In genomic region chr13:95656386-95657015, GRCh38 we compare ENCODE assay signal across 24 cellular contexts.
"Had no signal": no experiment of that assay in that cellular context is flagged by ENCODE, and none has a peak within 500 bp of the region (broad histone marks: within the 10 kb centered on the region; RNA-seq: fewer than 3 reads in every experiment).

No MANE protein-coding gene starts in this region.

- H3K4me3 ChIP-seq: adrenal gland, MG63, SK-N-MC had no signal

- H3K27me3 ChIP-seq: adrenal gland had no signal

- H3K4me1 ChIP-seq: adrenal gland had no signal

- H3K9ac ChIP-seq: KMS-11 had no signal

- H3K9me3 ChIP-seq: adrenal gland had no signal

- H3K36me3 ChIP-seq: adrenal gland, MG63 had no signal

- DNase-seq: activated CD4-positive, alpha-beta T cell treated with anti-CD3 and anti-CD28 coated beads for 36 hours; activated CD4-positive, CD25-positive, alpha-beta regulatory T cell; activated CD8-positive, alpha-beta memory T cell treated with anti-CD3 and anti-CD28 coated beads, Interleukin-2, amount 50 U/mL, for 48 hours; activated CD8-positive, alpha-beta T cell treated with anti-CD3 and anti-CD28 coated beads for 36 hours; activated naive CD4-positive, alpha-beta T cell treated with anti-CD3 and anti-CD28 coated beads, Interleukin-2, amount 50 U/mL, for 16 hours; activated naive CD8-positive, alpha-beta T cell treated with anti-CD3 and anti-CD28 coated beads, Interleukin-2, amount 10 ng/mL, durations not matched to agents 7 days and 5 days; activated T-cell treated with anti-CD3 and anti-CD28 coated beads, Interleukin-2, amount 50 U/mL, for 1 hour; adrenal gland; aorta; MG63; MV-4-11; NCI-H1092 treated with DMSO at 0.1 percent for 48 hours; NCI-H1417 treated with DMSO at 0.1 percent for 48 hours; NCI-H1694; NCI-H2029; NCI-H510A treated with DMSO at 0.1 percent for 48 hours; NCI-H69; T-cell; T-helper 2 cell; T1000 had no signal

- ATAC-seq: activated CD4-positive, alpha-beta T cell treated with anti-CD3 and anti-CD28 coated beads for 36 hours; activated CD8-positive, alpha-beta T cell treated with anti-CD3 and anti-CD28 coated beads for 36 hours; Right ventricle myocardium inferior; T-cell had no signal

- H3K27ac ChIP-seq: adrenal gland, KMS-11, SK-N-MC, VCaP had no signal
